Comparison of ENCODE assay signal across 22 cellular contexts in genomic region chr19:35524181-35524838, GRCh38. TPM values are rescaled to one million over a fixed set of nuclear protein-coding genes. Genes with fewer than 3 reads are reported as not detected.
A peak's percentile ranks its signal among the peaks of the same experiment; 100 is the strongest.
DNase-seq lines count a peak whose midpoint lies in the region; ATAC-seq, FAIRE-seq and TF ChIP-seq lines count a peak whose summit lies in the region.
"Had no signal": no experiment of that assay in that cellular context is flagged by ENCODE, and none has a peak within 500 bp of the region (broad histone marks: within the 10 kb centered on the region; RNA-seq: fewer than 3 reads in every experiment).

No MANE protein-coding gene starts in this region.

- TF ChIP-seq RAD21 in HepG2 (CRISPR knock-in tag; IDR thresholded peaks at IDR 0.05): no peak

- H3K9ac ChIP-seq in HepG2 (ENCODE audit: insufficient read depth, low read depth, low read length) (no peak overlapping the region), endodermal cell (ENCODE audit: extremely low read depth, low read length, poor library complexity, severe bottlenecking) (no peak overlapping the region)

- no peak overlapping the region; the same call in 1 of the 2 replicates for H3K4me2 ChIP-seq in HepG2 (ENCODE audit: low read depth, low read length)

- peaks cover 14% of the 10 kb centered on the region for H3K4me1 Mint-ChIP-seq in endodermal cell

- H3K27me3 Mint-ChIP-seq in endodermal cell (ENCODE audit: insufficient read depth): peaks cover 33% of the 10 kb centered on the region

- CTCF ChIA-PET in HepG2 (lab: Yijun Ruan, JAX; ENCODE audit: low intra/inter-chr PET ratio, low total read pairs): no interaction called here

- 2% methylated on average over 7 of the region's 11 CpGs for WGBS in HepG2 (ENCODE audit: low lambda C conversion rate)
- 25% methylated on average over 7 of the region's 11 CpGs for WGBS in right lobe of liver (ENCODE audit: insufficient coverage, low coverage, low lambda C conversion rate, missing lambda C conversion rate)
- WGBS in endodermal cell (ENCODE audit: insufficient coverage in 1 of 2, insufficient read length in 1 of 2), 2 experiments: 39 to 45% methylated on average over 5 to 11 of the region's 11 CpGs
- WGBS in stomach, 5 donors: 28 to 36% (median 31%) methylated on average over 11 of the region's 11 CpGs

- no peaks in the 10 kb centered on the region for H3K36me3 Mint-ChIP-seq in endodermal cell (ENCODE audit: low read depth)
- H3K36me3 Mint-ChIP-seq: CD14-positive monocyte had no signal

- H4K20me1 ChIP-seq in HepG2 (ENCODE audit: insufficient read depth, low read length): no peaks in the 10 kb centered on the region

- H3K36me3 ChIP-seq in HepG2 (replicated peaks in 1 of 2; ENCODE audit: control insufficient read depth in 1 of 2, insufficient read depth in 2 of 2, low read length in 2 of 2): no peaks in the 10 kb centered on the region
- H3K36me3 ChIP-seq in right lobe of liver: no peaks in the 10 kb centered on the region
- H3K36me3 ChIP-seq in endodermal cell (ENCODE audit: control insufficient read depth, insufficient read depth, low read length): no peaks in the 10 kb centered on the region
- no peaks in the 10 kb centered on the region for H3K36me3 ChIP-seq in stomach

- in situ Hi-C loops in HepG2 (cut with HindIII; ENCODE audit: extremely low pct_ligation_motif_present, low pct_unique_long_range_greater_than_20kb): no loop called here

- no peak for FAIRE-seq in HepG2 (lab: Jason Lieb, UNC)
- FAIRE-seq: GM12878, K562 had no signal

- H3K27me3 ChIP-seq in HepG2 (ENCODE audit: control insufficient read depth in 1 of 2, insufficient read depth in 2 of 2, low read length in 2 of 2) (peaks cover 6 to 42% of the 10 kb centered on the region in 2 experiments), right lobe of liver (no peaks in the 10 kb centered on the region), endodermal cell (ENCODE audit: control insufficient read depth, insufficient read depth, low read length, poor library complexity, severe bottlenecking) (no peaks in the 10 kb centered on the region), stomach (peaks cover 0 to 57% (median 10%) of the 10 kb centered on the region in 3 donors)

- ATAC-seq in HepG2: peak; percentile 60
- no peak for ATAC-seq in right lobe of liver
- ATAC-seq: GM12878, K562 had no signal

- TF ChIP-seq POLR2A in HepG2 (IDR thresholded peaks at IDR 0.05; ENCODE audit: insufficient read depth in 1 of 2, low read depth in 2 of 2, low read length in 2 of 2) (no peak), right lobe of liver (IDR thresholded peaks at IDR 0.05) (no peak), stomach (IDR thresholded peaks at IDR 0.05) (no peak)

- H2AFZ ChIP-seq in HepG2 (ENCODE audit: low read length): no peak overlapping the region

- intact Hi-C loops in HepG2 (cut with micrococcal nuclease; ENCODE audit: unreplicated experiment) (no loop called here), right lobe of liver (cut with DNase I) (no loop called here), stomach (cut with DNase I; ENCODE audit: low total_unique reads) (no loop called here)

- H3K9me3 ChIP-seq in HepG2 (ENCODE audit: low read length) (no peaks in the 10 kb centered on the region), right lobe of liver (no peaks in the 10 kb centered on the region), endodermal cell (ENCODE audit: control insufficient read depth, low read length) (no peaks in the 10 kb centered on the region), stomach (no peaks in the 10 kb centered on the region)

- no peaks in the 10 kb centered on the region for H3K9me3 Mint-ChIP-seq in endodermal cell
- H3K9me3 Mint-ChIP-seq: CD14-positive monocyte had no signal

- H3K27ac Mint-ChIP-seq in endodermal cell: no peak overlapping the region

- peak overlapping the region; percentile 39 for H3K4me3 Mint-ChIP-seq in endodermal cell
- H3K4me3 Mint-ChIP-seq: CD14-positive monocyte had no signal

- no TSS peak for BruUV-seq in HepG2 (replicated peaks; lab: Mats Ljungman, UMichigan)

- no peak overlapping the region for H3K4me3 ChIP-seq in HepG2 (replicated peaks in 1 of 3; ENCODE audit: insufficient read depth in 1 of 3, low read depth in 2 of 3, low read length in 3 of 3)
- no peak overlapping the region for H3K4me3 ChIP-seq in right lobe of liver
- no peak overlapping the region for H3K4me3 ChIP-seq in endodermal cell (ENCODE audit: low read length)
- H3K4me3 ChIP-seq in stomach: no peak overlapping the region
- H3K4me3 ChIP-seq: GM12878, K562, SK-N-MC had no signal

- POLR2A ChIA-PET in HepG2 (lab: Yijun Ruan, JAX): interaction anchor here (1.5 kb wide), 1 partner anchor 14 kb away, joined by 3 read pairs; no protein-coding TSS in a partner anchor

- H3K27ac ChIP-seq in HepG2 (ENCODE audit: extremely low read length, insufficient read depth, low read length) (no peak overlapping the region), right lobe of liver (no peak overlapping the region), endodermal cell (ENCODE audit: low read depth, low read length) (no peak overlapping the region), stomach (no peak overlapping the region)
- H3K27ac ChIP-seq: SK-N-MC had no signal

- TF ChIP-seq CTCF in HepG2 (CRISPR knock-in tag; IDR thresholded peaks at IDR 0.05) (no peak), right lobe of liver (IDR thresholded peaks at IDR 0.05) (no peak), endodermal cell (conservative IDR thresholded peaks at IDR 0.05) (no peak), stomach (IDR thresholded peaks at IDR 0.05) (no peak)

- TF ChIP-seq EP300 in HepG2 (IDR thresholded peaks at IDR 0.05; ENCODE audit: low read depth in 2 of 2, low read length in 2 of 2) (no peak), HepG2 (CRISPR knock-in tag; IDR thresholded peaks at IDR 0.05; ENCODE audit: borderline replicate concordance) (no peak), stomach (IDR thresholded peaks at IDR 0.05) (no peak)

- no peaks in the 10 kb centered on the region for H3K79me2 ChIP-seq in HepG2 (ENCODE audit: insufficient read depth, low read length)

- peaks cover 23% of the 10 kb centered on the region for H3K4me1 ChIP-seq in HepG2 (ENCODE audit: insufficient read depth, low read length)
- no peaks in the 10 kb centered on the region for H3K4me1 ChIP-seq in right lobe of liver
- H3K4me1 ChIP-seq in endodermal cell (ENCODE audit: control insufficient read depth, insufficient read depth, low read length): no peaks in the 10 kb centered on the region
- H3K4me1 ChIP-seq in stomach: no peaks in the 10 kb centered on the region

- no peak for DNase-seq in HepG2 (ENCODE audit: low spot score)
- no peak for DNase-seq in right lobe of liver
- DNase-seq in endodermal cell: peak; percentile 73
- DNase-seq in iPS-NIHi7 (ENCODE audit: extremely low spot score): peak; percentile 45
- no peak for DNase-seq in NCI-H187 (lab: John Stamatoyannopoulos, UW)
- DNase-seq in DMS79 (lab: John Stamatoyannopoulos, UW): no peak
- no peak for DNase-seq in activated CD8-positive, alpha-beta memory T cell treated with anti-CD3 and anti-CD28 coated beads for 24 hours
- no peak for DNase-seq in stomach
- DNase-seq: 8988T, NCI-H1105, NCI-H2107, NCI-H226, NCI-H524 treated with DMSO at 0.1 percent for 48 hours, SHP77 had no signal

RNA-seq across cellular contexts. Expression of gene SBSN, which starts 3.8 kb away (rescaled TPM):
- total RNA-seq in HepG2 (2016; rRNA removed; fragmentation: Illumina TruSeq; extraction: Trizol) (not detected in 2 replicates), right lobe of liver (under 1 TPM in 1 of 6 experiments, not detected in 5; 0.24 TPM), endodermal cell (not detected), stomach (not detected)
- total RNA-seq in HepG2 (2016; cell fraction: cytosol; rRNA removed; fragmentation: Illumina TruSeq; extraction: Trizol; ENCODE audit: low read depth): not detected in 2 replicates
- not detected in 2 replicates for total RNA-seq in HepG2 (2016; cell fraction: insoluble cytoplasmic fraction; rRNA removed; fragmentation: Illumina TruSeq; extraction: Trizol)
- total RNA-seq in HepG2 (2016; cell fraction: membrane; rRNA removed; fragmentation: Illumina TruSeq; extraction: Trizol): not detected in 2 replicates
- total RNA-seq in HepG2 (2016; cell fraction: nucleus; rRNA removed; fragmentation: Illumina TruSeq; extraction: Trizol): not detected in 2 replicates
- polyA plus RNA-seq in HepG2 (2011; rRNA removed) (not detected in 2 replicates), stomach (10 to 100 TPM in 1 of 3 donors, 1 to 10 TPM in 1, not detected in 1; 1.1 to 29.2 TPM)
- not detected in 2 replicates for polyA plus RNA-seq in HepG2 (2011; cell fraction: cytosol; rRNA removed)
- not detected in 2 replicates for polyA plus RNA-seq in HepG2 (2011; cell fraction: nucleus; rRNA removed)
- polyA plus RNA-seq in HepG2 (2012): 0.16 TPM in 1 of 2 replicates, not detected in the other
- not detected in 2 replicates for polyA plus RNA-seq in HepG2 (2016; cell fraction: cytosol; fragmentation: Illumina TruSeq; extraction: Trizol; ENCODE audit: low read depth)
- not detected in 2 replicates for polyA plus RNA-seq in HepG2 (2016; cell fraction: insoluble cytoplasmic fraction; fragmentation: Illumina TruSeq; extraction: Trizol; ENCODE audit: low read depth)
- not detected in 2 replicates for polyA plus RNA-seq in HepG2 (2016; cell fraction: membrane; fragmentation: Illumina TruSeq; extraction: Trizol; ENCODE audit: low read depth)
- not detected in 2 replicates for polyA plus RNA-seq in HepG2 (2016; cell fraction: nucleus; fragmentation: Illumina TruSeq; extraction: Trizol; ENCODE audit: insufficient read depth, low read depth)
- polyA minus RNA-seq in HepG2 (2011; rRNA and poly(A)+ RNA removed; ENCODE audit: low replicate concordance): not detected in 2 replicates
- polyA minus RNA-seq in HepG2 (2011; cell fraction: cytosol; rRNA and poly(A)+ RNA removed): not detected in 2 replicates
- not detected in 2 replicates for polyA minus RNA-seq in HepG2 (2011; cell fraction: nucleus; rRNA and poly(A)+ RNA removed)
- polyA plus RNA-seq in endodermal cell (2013, experiment 1 of 2): not detected
- not detected for polyA plus RNA-seq in endodermal cell (2013, experiment 2 of 2)
- total RNA-seq: GM12878, HT-29, RPMI7951 had no signal
- polyA plus RNA-seq: CD14-positive monocyte, K562 had no signal

RNA-seq across cellular contexts. Expression of gene GAPDHS, which starts 8.9 kb away (rescaled TPM):
- total RNA-seq in HepG2 (2016; rRNA removed; fragmentation: Illumina TruSeq; extraction: Trizol) (not detected in 2 replicates), right lobe of liver (not detected), endodermal cell (not detected), stomach (not detected)
- not detected in 2 replicates for total RNA-seq in HepG2 (2016; cell fraction: cytosol; rRNA removed; fragmentation: Illumina TruSeq; extraction: Trizol; ENCODE audit: low read depth)
- total RNA-seq in HepG2 (2016; cell fraction: insoluble cytoplasmic fraction; rRNA removed; fragmentation: Illumina TruSeq; extraction: Trizol): not detected in 2 replicates
- total RNA-seq in HepG2 (2016; cell fraction: membrane; rRNA removed; fragmentation: Illumina TruSeq; extraction: Trizol): not detected in 2 replicates
- total RNA-seq in HepG2 (2016; cell fraction: nucleus; rRNA removed; fragmentation: Illumina TruSeq; extraction: Trizol): not detected in 2 replicates
- polyA plus RNA-seq in HepG2 (2011; rRNA removed) (0.09 TPM in 1 of 2 replicates, not detected in the other), stomach (not detected)
- not detected in 2 replicates for polyA plus RNA-seq in HepG2 (2011; cell fraction: cytosol; rRNA removed)
- polyA plus RNA-seq in HepG2 (2011; cell fraction: nucleus; rRNA removed): not detected in 2 replicates
- not detected in 2 replicates for polyA plus RNA-seq in HepG2 (2012)
- polyA plus RNA-seq in HepG2 (2016; cell fraction: cytosol; fragmentation: Illumina TruSeq; extraction: Trizol; ENCODE audit: low read depth): not detected in 2 replicates
- polyA plus RNA-seq in HepG2 (2016; cell fraction: insoluble cytoplasmic fraction; fragmentation: Illumina TruSeq; extraction: Trizol; ENCODE audit: low read depth): not detected in 2 replicates
- not detected in 2 replicates for polyA plus RNA-seq in HepG2 (2016; cell fraction: membrane; fragmentation: Illumina TruSeq; extraction: Trizol; ENCODE audit: low read depth)
- polyA plus RNA-seq in HepG2 (2016; cell fraction: nucleus; fragmentation: Illumina TruSeq; extraction: Trizol; ENCODE audit: insufficient read depth, low read depth): not detected in 2 replicates
- not detected in 2 replicates for polyA minus RNA-seq in HepG2 (2011; rRNA and poly(A)+ RNA removed; ENCODE audit: low replicate concordance)
- polyA minus RNA-seq in HepG2 (2011; cell fraction: cytosol; rRNA and poly(A)+ RNA removed): not detected in 2 replicates
- not detected in 2 replicates for polyA minus RNA-seq in HepG2 (2011; cell fraction: nucleus; rRNA and poly(A)+ RNA removed)
- not detected for polyA plus RNA-seq in endodermal cell (2013, experiment 1 of 2)
- not detected for polyA plus RNA-seq in endodermal cell (2013, experiment 2 of 2)
- total RNA-seq: GM12878, H4, HT-29, K562, RPMI7951 had no signal
- polyA plus RNA-seq: AG04450, CD14-positive monocyte had no signal

RNA-seq across cellular contexts. Expression of gene DMKN, which starts 10.9 kb away (rescaled TPM):
- total RNA-seq in HepG2 (2016; rRNA removed; fragmentation: Illumina TruSeq; extraction: Trizol) (57.0 and 57.1 TPM in 2 replicates), right lobe of liver (1 to 10 TPM; 1.0 to 4.0 (median 2.0) TPM), endodermal cell (100 to 1,000 TPM; 430 to 451 TPM), stomach (10 to 100 TPM in 2 of 5 donors, 1 to 10 TPM in 2, not detected in 1; 4.9 to 36.9 (median 20.2) TPM)
- total RNA-seq in HepG2 (2016; cell fraction: cytosol; rRNA removed; fragmentation: Illumina TruSeq; extraction: Trizol; ENCODE audit: low read depth): 52.1 and 71.1 TPM in 2 replicates
- 55.0 and 64.5 TPM in 2 replicates for total RNA-seq in HepG2 (2016; cell fraction: insoluble cytoplasmic fraction; rRNA removed; fragmentation: Illumina TruSeq; extraction: Trizol)
- total RNA-seq in HepG2 (2016; cell fraction: membrane; rRNA removed; fragmentation: Illumina TruSeq; extraction: Trizol): 55.0 and 70.4 TPM in 2 replicates
- total RNA-seq in HepG2 (2016; cell fraction: nucleus; rRNA removed; fragmentation: Illumina TruSeq; extraction: Trizol): 35.2 and 39.1 TPM in 2 replicates
- polyA plus RNA-seq in HepG2 (2011; rRNA removed) (50.8 and 71.8 TPM in 2 replicates), stomach (100 to 1,000 TPM in 1 of 3 donors, 10 to 100 TPM in 2; 76.7 to 139 (median 83.6) TPM)
- 60.5 and 71.9 TPM in 2 replicates for polyA plus RNA-seq in HepG2 (2011; cell fraction: cytosol; rRNA removed)
- polyA plus RNA-seq in HepG2 (2011; cell fraction: nucleus; rRNA removed): 113 and 144 TPM in 2 replicates
- polyA plus RNA-seq in HepG2 (2012): 58.5 and 76.3 TPM in 2 replicates
- polyA plus RNA-seq in HepG2 (2016; cell fraction: cytosol; fragmentation: Illumina TruSeq; extraction: Trizol; ENCODE audit: low read depth): 63.4 and 84.5 TPM in 2 replicates
- 82.8 and 88.3 TPM in 2 replicates for polyA plus RNA-seq in HepG2 (2016; cell fraction: insoluble cytoplasmic fraction; fragmentation: Illumina TruSeq; extraction: Trizol; ENCODE audit: low read depth)
- polyA plus RNA-seq in HepG2 (2016; cell fraction: membrane; fragmentation: Illumina TruSeq; extraction: Trizol; ENCODE audit: low read depth): 64.6 and 76.3 TPM in 2 replicates
- polyA plus RNA-seq in HepG2 (2016; cell fraction: nucleus; fragmentation: Illumina TruSeq; extraction: Trizol; ENCODE audit: insufficient read depth, low read depth): 74.9 and 81.7 TPM in 2 replicates
- 16.2 and 41.7 TPM in 2 replicates for polyA minus RNA-seq in HepG2 (2011; rRNA and poly(A)+ RNA removed; ENCODE audit: low replicate concordance)
- 9.2 and 13.4 TPM in 2 replicates for polyA minus RNA-seq in HepG2 (2011; cell fraction: cytosol; rRNA and poly(A)+ RNA removed)
- 36.8 and 59.8 TPM in 2 replicates for polyA minus RNA-seq in HepG2 (2011; cell fraction: nucleus; rRNA and poly(A)+ RNA removed)
- 127 TPM for polyA plus RNA-seq in endodermal cell (2013, experiment 1 of 2)
- 121 TPM for polyA plus RNA-seq in endodermal cell (2013, experiment 2 of 2)
- total RNA-seq: RPMI7951 had no signal
- polyA plus RNA-seq: CD14-positive monocyte had no signal

RNA-seq across cellular contexts. Expression of gene TMEM147, which starts 21.1 kb away (rescaled TPM):
- total RNA-seq in HepG2 (2016; rRNA removed; fragmentation: Illumina TruSeq; extraction: Trizol) (85.8 and 141 TPM in 2 replicates), right lobe of liver (10 to 100 TPM; 29.4 to 65.7 (median 36.2) TPM), endodermal cell (100 to 1,000 TPM; 109 to 119 TPM), stomach (100 to 1,000 TPM in 1 of 5 donors, 10 to 100 TPM in 3, 1 to 10 TPM in 1; 7.0 to 121 (median 57.6) TPM)
- total RNA-seq in HepG2 (2016; cell fraction: cytosol; rRNA removed; fragmentation: Illumina TruSeq; extraction: Trizol; ENCODE audit: low read depth): 264 and 362 TPM in 2 replicates
- total RNA-seq in HepG2 (2016; cell fraction: insoluble cytoplasmic fraction; rRNA removed; fragmentation: Illumina TruSeq; extraction: Trizol): 91.4 and 136 TPM in 2 replicates
- total RNA-seq in HepG2 (2016; cell fraction: membrane; rRNA removed; fragmentation: Illumina TruSeq; extraction: Trizol): 202 and 264 TPM in 2 replicates
- 88.0 and 104 TPM in 2 replicates for total RNA-seq in HepG2 (2016; cell fraction: nucleus; rRNA removed; fragmentation: Illumina TruSeq; extraction: Trizol)
- polyA plus RNA-seq in HepG2 (2011; rRNA removed) (176 and 188 TPM in 2 replicates), stomach (100 to 1,000 TPM in 1 of 3 donors, 10 to 100 TPM in 2; 63.4 to 131 (median 77.4) TPM)
- 174 and 213 TPM in 2 replicates for polyA plus RNA-seq in HepG2 (2011; cell fraction: cytosol; rRNA removed)
- polyA plus RNA-seq in HepG2 (2011; cell fraction: nucleus; rRNA removed): 105 and 125 TPM in 2 replicates
- 78.4 and 132 TPM in 2 replicates for polyA plus RNA-seq in HepG2 (2012)
- polyA plus RNA-seq in HepG2 (2016; cell fraction: cytosol; fragmentation: Illumina TruSeq; extraction: Trizol; ENCODE audit: low read depth): 361 and 462 TPM in 2 replicates
- polyA plus RNA-seq in HepG2 (2016; cell fraction: insoluble cytoplasmic fraction; fragmentation: Illumina TruSeq; extraction: Trizol; ENCODE audit: low read depth): 102 and 104 TPM in 2 replicates
- polyA plus RNA-seq in HepG2 (2016; cell fraction: membrane; fragmentation: Illumina TruSeq; extraction: Trizol; ENCODE audit: low read depth): 235 and 269 TPM in 2 replicates
- 176 and 183 TPM in 2 replicates for polyA plus RNA-seq in HepG2 (2016; cell fraction: nucleus; fragmentation: Illumina TruSeq; extraction: Trizol; ENCODE audit: insufficient read depth, low read depth)
- 321 and 438 TPM in 2 replicates for polyA minus RNA-seq in HepG2 (2011; rRNA and poly(A)+ RNA removed; ENCODE audit: low replicate concordance)
- polyA minus RNA-seq in HepG2 (2011; cell fraction: cytosol; rRNA and poly(A)+ RNA removed): 44.9 and 50.7 TPM in 2 replicates
- polyA minus RNA-seq in HepG2 (2011; cell fraction: nucleus; rRNA and poly(A)+ RNA removed): 18.3 and 26.4 TPM in 2 replicates
- 86.5 TPM for polyA plus RNA-seq in endodermal cell (2013, experiment 1 of 2)
- 87.1 TPM for polyA plus RNA-seq in endodermal cell (2013, experiment 2 of 2)

RNA-seq across cellular contexts. Expression of gene KRTDAP, which starts 34.0 kb away (rescaled TPM):
- total RNA-seq in HepG2 (2016; rRNA removed; fragmentation: Illumina TruSeq; extraction: Trizol) (0.86 TPM in 1 of 2 replicates, not detected in the other), right lobe of liver (not detected), endodermal cell (1 to 10 TPM; 3.4 to 4.2 TPM), stomach (not detected)
- 1.0 and 1.2 TPM in 2 replicates for total RNA-seq in HepG2 (2016; cell fraction: cytosol; rRNA removed; fragmentation: Illumina TruSeq; extraction: Trizol; ENCODE audit: low read depth)
- total RNA-seq in HepG2 (2016; cell fraction: insoluble cytoplasmic fraction; rRNA removed; fragmentation: Illumina TruSeq; extraction: Trizol): not detected in 2 replicates
- total RNA-seq in HepG2 (2016; cell fraction: membrane; rRNA removed; fragmentation: Illumina TruSeq; extraction: Trizol): 0.55 and 0.80 TPM in 2 replicates
- 1.1 TPM in 1 of 2 replicates, not detected in the other for total RNA-seq in HepG2 (2016; cell fraction: nucleus; rRNA removed; fragmentation: Illumina TruSeq; extraction: Trizol)
- polyA plus RNA-seq in HepG2 (2011; rRNA removed) (0.67 and 1.5 TPM in 2 replicates), stomach (1 to 10 TPM in 2 of 3 donors, not detected in 1; 2.3 to 3.0 TPM)
- polyA plus RNA-seq in HepG2 (2011; cell fraction: cytosol; rRNA removed): 0.24 and 0.36 TPM in 2 replicates
- 1.5 and 1.8 TPM in 2 replicates for polyA plus RNA-seq in HepG2 (2011; cell fraction: nucleus; rRNA removed)
- polyA plus RNA-seq in HepG2 (2012): 2.0 TPM in 1 of 2 replicates, not detected in the other
- 0.45 and 0.46 TPM in 2 replicates for polyA plus RNA-seq in HepG2 (2016; cell fraction: cytosol; fragmentation: Illumina TruSeq; extraction: Trizol; ENCODE audit: low read depth)
- 0.96 TPM in 1 of 2 replicates, not detected in the other for polyA plus RNA-seq in HepG2 (2016; cell fraction: insoluble cytoplasmic fraction; fragmentation: Illumina TruSeq; extraction: Trizol; ENCODE audit: low read depth)
- 0.77 TPM in 1 of 2 replicates, not detected in the other for polyA plus RNA-seq in HepG2 (2016; cell fraction: membrane; fragmentation: Illumina TruSeq; extraction: Trizol; ENCODE audit: low read depth)
- 2.1 TPM in 1 of 2 replicates, not detected in the other for polyA plus RNA-seq in HepG2 (2016; cell fraction: nucleus; fragmentation: Illumina TruSeq; extraction: Trizol; ENCODE audit: insufficient read depth, low read depth)
- polyA minus RNA-seq in HepG2 (2011; rRNA and poly(A)+ RNA removed; ENCODE audit: low replicate concordance): not detected in 2 replicates
- polyA minus RNA-seq in HepG2 (2011; cell fraction: cytosol; rRNA and poly(A)+ RNA removed): not detected in 2 replicates
- not detected in 2 replicates for polyA minus RNA-seq in HepG2 (2011; cell fraction: nucleus; rRNA and poly(A)+ RNA removed)
- not detected for polyA plus RNA-seq in endodermal cell (2013, experiment 1 of 2)
- 0.70 TPM for polyA plus RNA-seq in endodermal cell (2013, experiment 2 of 2)
- total RNA-seq: GM12878, H4, HT-29, K562, RPMI7951 had no signal
- polyA plus RNA-seq: AG04450, CD14-positive monocyte, K562 had no signal

Comparison
In these comparisons a context has a peak if more than half of its experiments do, and no peak if none do; other contexts are left out.
1. DNase-seq: peak in endodermal cell (single experiment) and iPS-NIHi7 (single experiment); none in HepG2 (single experiment), right lobe of liver (0 of 3), NCI-H187 (0 of 2), DMS79 (single experiment), activated CD8-positive, alpha-beta memory T cell treated with anti-CD3 and anti-CD28 coated beads for 24 hours (single experiment) and stomach (single experiment).